Comparison of ENCODE assay signal across 8 cellular contexts in genomic region chrX:150567645-150568319, GRCh38. TPM values are rescaled to one million over a fixed set of nuclear protein-coding genes. Genes with fewer than 3 reads are reported as not detected.
DNase-seq lines count a peak whose midpoint lies in the region; ATAC-seq, FAIRE-seq and TF ChIP-seq lines count a peak whose summit lies in the region.

No MANE protein-coding gene starts in this region.

- peak overlapping the region; percentile 69 for H3K4me2 ChIP-seq in keratinocyte (ENCODE audit: control insufficient read depth, extremely low read depth, insufficient read depth, low read depth, low read length)

- DNase-seq in activated CD4-positive, alpha-beta T cell treated with anti-CD3 and anti-CD28 coated beads, Interleukin-2, amount 10 ng/mL, durations not matched to agents 7 days and 5 days: no peak
- no peak for DNase-seq in activated CD4-positive, alpha-beta T cell treated with anti-CD3 and anti-CD28 coated beads for 48 hours
- no peak for DNase-seq in activated CD8-positive, alpha-beta T cell treated with anti-CD3 and anti-CD28 coated beads, Interleukin-2, amount 10 ng/mL, durations not matched to agents 7 days and 5 days
- no peak for DNase-seq in keratinocyte (ENCODE audit: low read depth, low spot score)
- no peak for DNase-seq in COLO668 (lab: John Stamatoyannopoulos, UW; ENCODE audit: unreplicated experiment)
- DNase-seq in NCI-H510A (lab: John Stamatoyannopoulos, UW): no peak
- DNase-seq in NCI-H69 (lab: John Stamatoyannopoulos, UW): no peak

- no peaks in the 10 kb centered on the region for H3K27me3 ChIP-seq in keratinocyte (ENCODE audit: control insufficient read depth, extremely low read depth, insufficient read depth, low read length)
- peaks cover 0 to 10% (median 1%) of the 10 kb centered on the region in 5 donors for H3K27me3 ChIP-seq in subcutaneous abdominal adipose tissue (ENCODE audit: control insufficient read depth in 5 of 5, insufficient read depth in 4 of 5, low read length in 5 of 5)

- ATAC-seq in activated CD8-positive, alpha-beta T cell treated with anti-CD3 and anti-CD28 coated beads, Interleukin-2, amount 10 ng/mL, durations not matched to agents 7 days and 5 days: no peak

- peak overlapping the region; percentile 58 for H2AFZ ChIP-seq in keratinocyte (ENCODE audit: control insufficient read depth, low read length)

- FAIRE-seq in keratinocyte (lab: Jason Lieb, UNC): no peak

- peaks cover 30% of the 10 kb centered on the region for H3K79me2 ChIP-seq in keratinocyte (ENCODE audit: control insufficient read depth, insufficient read depth, low read length)

- no peaks in the 10 kb centered on the region for H3K27me3 Mint-ChIP-seq in activated CD4-positive, alpha-beta T cell treated with anti-CD3 and anti-CD28 coated beads, Interleukin-2, amount 10 ng/mL, durations not matched to agents 7 days and 5 days
- H3K27me3 Mint-ChIP-seq in activated CD8-positive, alpha-beta T cell treated with anti-CD3 and anti-CD28 coated beads, Interleukin-2, amount 10 ng/mL, durations not matched to agents 7 days and 5 days (ENCODE audit: low read depth): no peaks in the 10 kb centered on the region

- POLR2A ChIA-PET in activated CD4-positive, alpha-beta T cell treated with anti-CD3 and anti-CD28 coated beads, Interleukin-2, amount 10 ng/mL, durations not matched to agents 7 days and 5 days (lab: Charles Lee): no interaction called here
- POLR2A ChIA-PET in activated CD8-positive, alpha-beta T cell treated with anti-CD3 and anti-CD28 coated beads, Interleukin-2, amount 10 ng/mL, durations not matched to agents 7 days and 5 days (lab: Charles Lee): interaction anchor here (0.6 to 1.7 kb wide), 6 partner anchors 9 to 134 kb away, joined by 3 to 7 read pairs (median 3); partner anchors contain the start of gene MTMR1

- peak overlapping the region; percentile 76 for H3K27ac Mint-ChIP-seq in activated CD4-positive, alpha-beta T cell treated with anti-CD3 and anti-CD28 coated beads, Interleukin-2, amount 10 ng/mL, durations not matched to agents 7 days and 5 days
- H3K27ac Mint-ChIP-seq in activated CD8-positive, alpha-beta T cell treated with anti-CD3 and anti-CD28 coated beads, Interleukin-2, amount 10 ng/mL, durations not matched to agents 7 days and 5 days: peak overlapping the region; percentile 55

- TF ChIP-seq CTCF in keratinocyte (optimal IDR thresholded peaks at IDR 0.05 in 1 of 3, IDR thresholded peaks at IDR 0.05 in 1 of 3, conservative IDR thresholded peaks at IDR 0.05 in 1 of 3; ENCODE audit: extremely low read depth in 1 of 3, insufficient read depth in 2 of 3, low read length in 3 of 3): no peak

- H3K9ac ChIP-seq in keratinocyte (ENCODE audit: control insufficient read depth, extremely low read depth, insufficient read depth, low read length) (no peak overlapping the region), subcutaneous abdominal adipose tissue (ENCODE audit: low read length in 5 of 5) (no peak overlapping the region)

- H3K36me3 ChIP-seq in keratinocyte (ENCODE audit: control insufficient read depth in 2 of 2, extremely low read depth in 1 of 2, insufficient read depth in 2 of 2, low read length in 2 of 2) (no peaks in the 10 kb centered on the region), subcutaneous abdominal adipose tissue (ENCODE audit: control insufficient read depth in 5 of 5, insufficient read depth in 5 of 5, low read length in 5 of 5) (no peaks in the 10 kb centered on the region)

- CTCF ChIA-PET in activated CD4-positive, alpha-beta T cell treated with anti-CD3 and anti-CD28 coated beads, Interleukin-2, amount 10 ng/mL, durations not matched to agents 7 days and 5 days (lab: Charles Lee): no interaction called here
- CTCF ChIA-PET in activated CD8-positive, alpha-beta T cell treated with anti-CD3 and anti-CD28 coated beads, Interleukin-2, amount 10 ng/mL, durations not matched to agents 7 days and 5 days (lab: Charles Lee): interaction anchor here (1.0 kb wide), 1 partner anchor 21 kb away, joined by 3 read pairs; no protein-coding TSS in a partner anchor

- H3K4me3 ChIP-seq in keratinocyte (ENCODE audit: control insufficient read depth in 2 of 3, extremely low read depth in 1 of 3, insufficient read depth in 2 of 3, low read depth in 1 of 3, low read length in 3 of 3) (no peak overlapping the region), subcutaneous abdominal adipose tissue (ENCODE audit: low read depth in 1 of 5, low read length in 5 of 5) (peak overlapping the region in 3 of 5 donors; percentile 19 to 25 (median 22))

- H4K20me1 ChIP-seq in keratinocyte (ENCODE audit: control insufficient read depth, extremely low read depth, insufficient read depth, low read length): no peaks in the 10 kb centered on the region

- peaks cover 28% of the 10 kb centered on the region for H3K4me1 ChIP-seq in keratinocyte (ENCODE audit: control insufficient read depth, extremely low read depth, insufficient read depth, low read length)
- peaks cover 0 to 23% (median 8%) of the 10 kb centered on the region in 5 donors for H3K4me1 ChIP-seq in subcutaneous abdominal adipose tissue (ENCODE audit: control insufficient read depth in 5 of 5, insufficient read depth in 5 of 5, low read length in 5 of 5)

- H3K27ac ChIP-seq in keratinocyte (ENCODE audit: control insufficient read depth, insufficient read depth, low read length) (no peak overlapping the region), subcutaneous abdominal adipose tissue (ENCODE audit: low read depth, low read length) (no peak overlapping the region)

- H3K9me1 ChIP-seq in keratinocyte (ENCODE audit: control insufficient read depth, extremely low read depth, insufficient read depth, low read length): no peaks in the 10 kb centered on the region

- H3K9me3 ChIP-seq in keratinocyte (ENCODE audit: control insufficient read depth, low read depth, low read length) (no peaks in the 10 kb centered on the region), subcutaneous abdominal adipose tissue (ENCODE audit: control insufficient read depth in 5 of 5, low read length in 5 of 5) (no peaks in the 10 kb centered on the region)

- H3K4me3 Mint-ChIP-seq in activated CD4-positive, alpha-beta T cell treated with anti-CD3 and anti-CD28 coated beads, Interleukin-2, amount 10 ng/mL, durations not matched to agents 7 days and 5 days: peak overlapping the region; percentile 69
- H3K4me3 Mint-ChIP-seq in activated CD8-positive, alpha-beta T cell treated with anti-CD3 and anti-CD28 coated beads, Interleukin-2, amount 10 ng/mL, durations not matched to agents 7 days and 5 days: peak overlapping the region; percentile 58

- dilution Hi-C loops in keratinocyte (cut with MboI; ENCODE audit: extremely low pct_ligation_motif_present, low sequenced_read_pairs): no loop called here

- H3K36me3 Mint-ChIP-seq in activated CD4-positive, alpha-beta T cell treated with anti-CD3 and anti-CD28 coated beads, Interleukin-2, amount 10 ng/mL, durations not matched to agents 7 days and 5 days (ENCODE audit: low read depth): peaks cover 3% of the 10 kb centered on the region
- H3K36me3 Mint-ChIP-seq in activated CD8-positive, alpha-beta T cell treated with anti-CD3 and anti-CD28 coated beads, Interleukin-2, amount 10 ng/mL, durations not matched to agents 7 days and 5 days (ENCODE audit: low read depth): peaks cover 5% of the 10 kb centered on the region

- no peaks in the 10 kb centered on the region for H3K9me3 Mint-ChIP-seq in activated CD4-positive, alpha-beta T cell treated with anti-CD3 and anti-CD28 coated beads, Interleukin-2, amount 10 ng/mL, durations not matched to agents 7 days and 5 days
- H3K9me3 Mint-ChIP-seq in activated CD8-positive, alpha-beta T cell treated with anti-CD3 and anti-CD28 coated beads, Interleukin-2, amount 10 ng/mL, durations not matched to agents 7 days and 5 days (ENCODE audit: insufficient read depth): no peaks in the 10 kb centered on the region

- H3K4me1 Mint-ChIP-seq in activated CD4-positive, alpha-beta T cell treated with anti-CD3 and anti-CD28 coated beads, Interleukin-2, amount 10 ng/mL, durations not matched to agents 7 days and 5 days: peaks cover 27% of the 10 kb centered on the region
- H3K4me1 Mint-ChIP-seq in activated CD8-positive, alpha-beta T cell treated with anti-CD3 and anti-CD28 coated beads, Interleukin-2, amount 10 ng/mL, durations not matched to agents 7 days and 5 days (ENCODE audit: low read depth): peaks cover 32% of the 10 kb centered on the region

RNA-seq across cellular contexts. Expression of gene MTM1, which starts 0.6 kb away (rescaled TPM):
- 10 to 100 TPM; 36.5 to 50.6 TPM for total RNA-seq in activated CD4-positive, alpha-beta T cell treated with anti-CD3 and anti-CD28 coated beads, Interleukin-2, amount 10 ng/mL, durations not matched to agents 7 days and 5 days
- 10 to 100 TPM; 28.7 to 34.8 TPM for total RNA-seq in activated CD8-positive, alpha-beta T cell treated with anti-CD3 and anti-CD28 coated beads, Interleukin-2, amount 10 ng/mL, durations not matched to agents 7 days and 5 days
- 7.3 to 13.9 TPM (median 9.6 TPM) in 3 replicates for polyA plus RNA-seq in keratinocyte
- polyA plus RNA-seq in keratinocyte (2011; ENCODE audit: low read depth): 12.6 TPM
- polyA plus RNA-seq in keratinocyte (2011; cell fraction: cytosol; rRNA removed): 5.1 and 8.4 TPM in 2 replicates
- 11.5 and 13.3 TPM in 2 replicates for polyA plus RNA-seq in keratinocyte (2011; cell fraction: nucleus; rRNA removed)
- polyA plus RNA-seq in keratinocyte (2012; ENCODE audit: low replicate concordance): 10.7 and 11.0 TPM in 2 replicates
- 5.0 to 14.7 TPM (median 10.7 TPM) in 3 replicates for polyA minus RNA-seq in keratinocyte
- 3.5 TPM for polyA minus RNA-seq in keratinocyte (2011; cell fraction: cytosol; rRNA and poly(A)+ RNA removed)
- polyA minus RNA-seq in keratinocyte (2011; cell fraction: nucleus; rRNA and poly(A)+ RNA removed): 9.5 and 15.0 TPM in 2 replicates

Comparison
In these comparisons a context has a peak if more than half of its experiments do, and no peak if none do; other contexts are left out.
1. H3K4me3 ChIP-seq: peak in subcutaneous abdominal adipose tissue (3 of 5); none in keratinocyte (0 of 3).